12 cellular contexts compared by ENCODE assay signal in genomic region chr4:147547314-147548056, GRCh38.
A peak's percentile ranks its signal among the peaks of the same experiment; 100 is the strongest.
DNase-seq lines count a peak whose midpoint lies in the region; ATAC-seq and TF ChIP-seq lines count a peak whose summit lies in the region.
"Had no signal": no experiment of that assay in that cellular context is flagged by ENCODE, and none has a peak within 500 bp of the region (broad histone marks: within the 10 kb centered on the region; RNA-seq: fewer than 3 reads in every experiment).

No MANE protein-coding gene starts in this region.

- no peaks in the 10 kb centered on the region for H3K9me3 ChIP-seq in smooth muscle cell (replicated peaks; ENCODE audit: low read depth)
- no peaks in the 10 kb centered on the region for H3K9me3 ChIP-seq in Peyer's patch

- no peak for TF ChIP-seq CTCF in cardiac fibroblast (IDR thresholded peaks at IDR 0.05; ENCODE audit: low read depth, low read length)
- no peak for TF ChIP-seq CTCF in smooth muscle cell (IDR thresholded peaks at IDR 0.05; ENCODE audit: borderline replicate concordance, insufficient read depth, poor library complexity, severe bottlenecking)
- TF ChIP-seq CTCF in Peyer's patch (IDR thresholded peaks at IDR 0.05): no peak

- no peak overlapping the region for H3K9ac ChIP-seq in smooth muscle cell (ENCODE audit: low read depth)

- no peaks in the 10 kb centered on the region for H3K79me2 ChIP-seq in smooth muscle cell (ENCODE audit: low read depth)

- H4K20me1 ChIP-seq in smooth muscle cell (ENCODE audit: low read depth): no peaks in the 10 kb centered on the region

- H3F3A ChIP-seq in smooth muscle cell (ENCODE audit: low read depth): no peaks in the 10 kb centered on the region

- no peak overlapping the region for H2AFZ ChIP-seq in smooth muscle cell (ENCODE audit: low read depth)

- no peak for TF ChIP-seq POLR2A in Peyer's patch (IDR thresholded peaks at IDR 0.05)

- DNase-seq in cardiac fibroblast (ENCODE audit: low read depth in 2 of 2) (peak; percentile 46 to 91), smooth muscle cell (lab: John Stamatoyannopoulos, UW; ENCODE audit: unreplicated experiment) (no peak), Peyer's patch (no peak), NCI-H146 (lab: John Stamatoyannopoulos, UW) (no peak), SIG-M5 (lab: John Stamatoyannopoulos, UW) (no peak)
- DNase-seq: activated CD4-positive, CD25-positive, alpha-beta regulatory T cell treated with anti-CD3 and anti-CD28 coated beads, Interleukin-2, amount 50 U/mL, for 72 hours; anterior cingulate cortex; head of caudate nucleus; midbrain; NCI-H1930 had no signal

- H3K27ac ChIP-seq in smooth muscle cell (ENCODE audit: low read depth) (peak overlapping the region; percentile 10), Peyer's patch (no peak overlapping the region)

- 78% methylated on average over 4 of the region's 4 CpGs for WGBS in smooth muscle cell (ENCODE audit: low lambda C conversion rate)

- H3K4me1 ChIP-seq in smooth muscle cell (ENCODE audit: low read depth) (no peaks in the 10 kb centered on the region), Peyer's patch (no peaks in the 10 kb centered on the region)

- H3K4me2 ChIP-seq in smooth muscle cell: no peak overlapping the region

- no peak overlapping the region for H3K4me3 ChIP-seq in cardiac fibroblast (replicated peaks in 1 of 2; ENCODE audit: low read depth in 2 of 2, low read length in 2 of 2)
- H3K4me3 ChIP-seq in smooth muscle cell: no peak overlapping the region
- H3K4me3 ChIP-seq in Peyer's patch: no peak overlapping the region

- no peaks in the 10 kb centered on the region for H3K36me3 ChIP-seq in smooth muscle cell (ENCODE audit: low read depth)
- H3K36me3 ChIP-seq in Peyer's patch: no peaks in the 10 kb centered on the region

- peak; percentile 60 for ATAC-seq in GM18868 (IDR thresholded peaks at IDR 0.05; ENCODE audit: unreplicated experiment)
- peak; percentile 56 for ATAC-seq in HG03039 (IDR thresholded peaks at IDR 0.05; ENCODE audit: unreplicated experiment)

- no peaks in the 10 kb centered on the region for H3K27me3 ChIP-seq in smooth muscle cell (ENCODE audit: low read depth)
- no peaks in the 10 kb centered on the region for H3K27me3 ChIP-seq in Peyer's patch

Comparison
In these comparisons a context has a peak if more than half of its experiments do, and no peak if none do; other contexts are left out.
1. DNase-seq: peak in cardiac fibroblast (2 of 2); none in smooth muscle cell (single experiment), Peyer's patch (0 of 3), NCI-H146 (single experiment) and SIG-M5 (single experiment).